Comparison of ENCODE assay signal across 8 cellular contexts in the genomic region with DNA sequence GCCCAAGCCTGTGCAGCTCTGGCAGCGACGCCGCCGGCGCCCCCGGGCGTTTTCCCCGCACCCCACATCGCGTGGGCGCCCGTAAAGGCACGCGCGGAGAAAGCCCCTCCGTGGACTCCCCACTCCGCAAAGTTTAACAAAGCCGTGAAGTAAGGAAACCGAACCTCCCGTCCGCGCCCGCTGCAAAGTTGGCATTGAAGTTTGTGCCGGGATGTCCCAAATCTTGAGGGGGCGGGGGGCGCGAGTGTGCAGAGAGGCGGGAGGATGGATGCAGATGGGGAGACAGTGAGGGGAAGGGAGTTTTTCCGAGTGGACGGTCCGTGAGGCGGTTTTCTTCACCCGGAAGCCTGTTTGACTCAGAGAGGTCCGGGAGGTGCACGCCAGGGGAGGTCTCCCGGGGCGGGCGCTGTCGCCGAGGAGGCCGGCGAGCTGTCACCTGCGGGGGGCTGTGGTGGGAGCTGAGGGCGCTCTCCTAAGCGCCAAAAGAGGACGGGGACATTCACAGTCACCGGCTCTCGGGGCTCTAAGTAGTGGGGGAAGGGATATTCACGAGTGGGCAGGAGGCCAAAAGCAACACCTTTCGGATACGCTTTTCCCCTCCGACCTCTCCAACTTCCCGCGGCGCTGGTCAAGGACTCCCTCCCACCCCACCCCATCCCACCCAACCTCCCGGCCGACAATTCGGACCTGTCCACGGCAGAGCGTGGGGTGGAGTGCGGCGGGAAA. TPM values are rescaled to one million over a fixed set of nuclear protein-coding genes. Genes with fewer than 3 reads are reported as not detected.
DNase-seq lines count a peak whose midpoint lies in the region; ATAC-seq and TF ChIP-seq lines count a peak whose summit lies in the region.

No MANE protein-coding gene starts in this region.

- H3K27ac ChIP-seq in mammary epithelial cell (ENCODE audit: insufficient read depth, low read depth, low read length), result peak overlapping the region; percentile 82
- peak overlapping the region; percentile 83 to 95 (median 89) for H3K27ac ChIP-seq in transverse colon

- TF ChIP-seq CTCF in mammary epithelial cell (conservative IDR thresholded peaks at IDR 0.05 in 1 of 2, IDR thresholded peaks at IDR 0.05 in 1 of 2; ENCODE audit: extremely low read depth in 1 of 2, insufficient read depth in 1 of 2, low read depth in 1 of 2, low read length in 2 of 2), result no peak
- no peak for TF ChIP-seq CTCF in lower leg skin (IDR thresholded peaks at IDR 0.05)
- TF ChIP-seq CTCF in transverse colon (IDR thresholded peaks at IDR 0.05), result no peak

- no TSS peak for BruUV-seq in mammary epithelial cell (replicated peaks; lab: Mats Ljungman, UMichigan)

- peak overlapping the region; percentile 71 for H3K4me2 ChIP-seq in mammary epithelial cell (ENCODE audit: insufficient read depth, low read depth, low read length)

- H3K9me3 ChIP-seq in mammary epithelial cell (replicated peaks; ENCODE audit: insufficient read depth, low read length) (no peaks in the 10 kb centered on the region), transverse colon (no peaks in the 10 kb centered on the region)

- no peak for TF ChIP-seq EP300 in transverse colon (IDR thresholded peaks at IDR 0.05; ENCODE audit: low read depth)

- no peak for ATAC-seq in activated T-cell treated with anti-CD3 and anti-CD28 coated beads, Interleukin-2, amount 50 U/mL, for 72 hours (replicated peaks in 1 of 2)
- ATAC-seq in GM21825 (IDR thresholded peaks at IDR 0.05; ENCODE audit: unreplicated experiment), result no peak

- H3K4me3 ChIP-seq in mammary epithelial cell (replicated peaks in 1 of 3; ENCODE audit: insufficient read depth in 1 of 3, low read depth in 2 of 3, low read length in 3 of 3) (peak overlapping the region; percentile 78 to 100 (median 96)), lower leg skin (ENCODE audit: low read depth, poor library complexity, severe bottlenecking) (peak overlapping the region; percentile 58), transverse colon (peak overlapping the region; percentile 69 to 86 (median 72))

- in situ Hi-C loops in mammary epithelial cell (cut with MboI; ENCODE audit: low sequenced_read_pairs in 2 of 2), result no loop called here
- in situ Hi-C loops in transverse colon (cut with MboI; ENCODE audit: low pct_ligation_motif_present in 1 of 4, low pct_unique_long_range_greater_than_20kb in 1 of 4, low sequenced_read_pairs in 3 of 4), result no loop called here

- peaks cover 57% of the 10 kb centered on the region for H3K79me2 ChIP-seq in mammary epithelial cell (ENCODE audit: insufficient read depth, low read length)

- H3K9ac ChIP-seq in mammary epithelial cell (ENCODE audit: insufficient read depth, low read length), result peak overlapping the region; percentile 96

- peak overlapping the region; percentile 53 to 65 for H3K4me3 Mint-ChIP-seq in activated T-cell treated with anti-CD3 and anti-CD28 coated beads, Interleukin-2, amount 50 U/mL, for 72 hours

- H3K36me3 ChIP-seq in mammary epithelial cell (ENCODE audit: insufficient read depth, low read length), result no peaks in the 10 kb centered on the region
- H3K36me3 ChIP-seq in transverse colon, result no peaks in the 10 kb centered on the region

- no peaks in the 10 kb centered on the region for H3K27me3 ChIP-seq in mammary epithelial cell (ENCODE audit: insufficient read depth, low read length)
- no peaks in the 10 kb centered on the region for H3K27me3 ChIP-seq in transverse colon

- H3K27ac Mint-ChIP-seq in activated T-cell treated with anti-CD3 and anti-CD28 coated beads, Interleukin-2, amount 50 U/mL, for 72 hours, result no peak overlapping the region

- H2AFZ ChIP-seq in mammary epithelial cell (ENCODE audit: low read depth, low read length), result peak overlapping the region; percentile 98

- no peaks in the 10 kb centered on the region for H4K20me1 ChIP-seq in mammary epithelial cell (ENCODE audit: insufficient read depth, low read length)

- H3K4me1 ChIP-seq in mammary epithelial cell (ENCODE audit: insufficient read depth, low read length) (peaks cover 32% of the 10 kb centered on the region), transverse colon (peaks cover 0 to 39% (median 19%) of the 10 kb centered on the region in 4 donors)

- H3K36me3 Mint-ChIP-seq in activated T-cell treated with anti-CD3 and anti-CD28 coated beads, Interleukin-2, amount 50 U/mL, for 72 hours (ENCODE audit: insufficient read depth in 2 of 2), result no peaks in the 10 kb centered on the region

- no peaks in the 10 kb centered on the region for H3K4me1 Mint-ChIP-seq in activated T-cell treated with anti-CD3 and anti-CD28 coated beads, Interleukin-2, amount 50 U/mL, for 72 hours (ENCODE audit: low read depth)

- 3% methylated on average over 28 of the region's 62 CpGs for WGBS in mammary epithelial cell (ENCODE audit: low coverage, missing lambda C conversion rate)
- 0 to 3% methylated on average over 49 to 58 of the region's 62 CpGs for WGBS in lower leg skin, 2 donors
- 5% methylated on average over 55 of the region's 62 CpGs; no CpG with 5 or more reads in 1 of the 2 donors for WGBS in transverse colon (ENCODE audit: low coverage in 1 of 2), 2 donors

- H3K9me3 Mint-ChIP-seq in activated T-cell treated with anti-CD3 and anti-CD28 coated beads, Interleukin-2, amount 50 U/mL, for 72 hours, result no peaks in the 10 kb centered on the region

- CTCF ChIA-PET in mammary epithelial cell (lab: Charles Lee; ENCODE audit: low non-redundant PET), result no interaction called here

- DNase-seq in activated T-cell treated with anti-CD3 and anti-CD28 coated beads, Interleukin-2, amount 50 U/mL, for 72 hours, result no peak
- no peak for DNase-seq in activated T-cell treated with anti-CD3 and anti-CD28 coated beads, Interleukin-2, amount 50 U/mL, for 1 hour
- DNase-seq in mammary epithelial cell, result peak; percentile 29
- DNase-seq in lower leg skin (ENCODE audit: low spot score in 2 of 2), result peak; percentile 26 to 90
- peak; percentile 34 for DNase-seq in transverse colon
- no peak for DNase-seq in UCSD-AML1 (lab: John Stamatoyannopoulos, UW; ENCODE audit: unreplicated experiment)
- no peak for DNase-seq in GDM1 (lab: John Stamatoyannopoulos, UW)

- no peak for TF ChIP-seq POLR2A in lower leg skin (IDR thresholded peaks at IDR 0.05)
- TF ChIP-seq POLR2A in transverse colon (IDR thresholded peaks at IDR 0.05), result no peak

- dilution Hi-C loops in mammary epithelial cell (cut with HindIII; ENCODE audit: low sequenced_read_pairs), result no loop called here

- peaks cover 46% of the 10 kb centered on the region for H3K27me3 Mint-ChIP-seq in activated T-cell treated with anti-CD3 and anti-CD28 coated beads, Interleukin-2, amount 50 U/mL, for 72 hours (ENCODE audit: low read depth)

- intact Hi-C loops in mammary epithelial cell (cut with micrococcal nuclease), result loop anchor here (1.0 to 5.0 kb wide), 6 partner anchors 34 to 399 kb away; a partner anchor contains a TSS
- intact Hi-C loops in lower leg skin (cut with DNase I; ENCODE audit: low total_unique reads), result loop anchor here (5.0 kb wide), 1 partner anchor 109 kb away; no protein-coding TSS in a partner anchor
- intact Hi-C loops in transverse colon (cut with DNase I; ENCODE audit: low total_unique reads), result loop anchor here (5.0 to 10.0 kb wide), 2 partner anchors 94 to 109 kb away; no protein-coding TSS in a partner anchor

RNA-seq across cellular contexts. Expression of a gene that starts 1.3 kb away (rescaled TPM):
- total RNA-seq in activated T-cell treated with anti-CD3 and anti-CD28 coated beads, Interleukin-2, amount 50 U/mL, for 72 hours, result not detected
- total RNA-seq in mammary epithelial cell, result 100 to 1,000 TPM in 1 of 2 donors, 10 to 100 TPM in 1; 93.9 to 113 TPM
- polyA plus RNA-seq in mammary epithelial cell, result 64.1 TPM
- 179 TPM for polyA minus RNA-seq in mammary epithelial cell
- 10 to 100 TPM; 37.8 to 56.3 (median 48.7) TPM for total RNA-seq in lower leg skin
- total RNA-seq in transverse colon, result 100 to 1,000 TPM in 2 of 4 donors, 10 to 100 TPM in 2; 69.9 to 117 (median 98.7) TPM

Comparison
In these comparisons a context has a peak if more than half of its experiments do, and no peak if none do; other contexts are left out.
1. DNase-seq: peak in mammary epithelial cell (single experiment), lower leg skin (2 of 2) and transverse colon (single experiment); none in activated T-cell treated with anti-CD3 and anti-CD28 coated beads, Interleukin-2, amount 50 U/mL, for 72 hours (0 of 2), activated T-cell treated with anti-CD3 and anti-CD28 coated beads, Interleukin-2, amount 50 U/mL, for 1 hour (single experiment), UCSD-AML1 (single experiment) and GDM1 (single experiment).
2. RNA of a gene that starts 1.3 kb away (total RNA-seq): 93.9 to 113 TPM in mammary epithelial cell, 69.9 to 117 TPM in transverse colon and 37.8 to 56.3 TPM in lower leg skin; not detected in activated T-cell treated with anti-CD3 and anti-CD28 coated beads, Interleukin-2, amount 50 U/mL, for 72 hours; every median in the first group is over 10 times any median in the second.
3. Peak in every context shown above with its lines, with median percentiles within 50 percentile points of each other: H3K4me3 ChIP-seq.